In the genomic region with DNA sequence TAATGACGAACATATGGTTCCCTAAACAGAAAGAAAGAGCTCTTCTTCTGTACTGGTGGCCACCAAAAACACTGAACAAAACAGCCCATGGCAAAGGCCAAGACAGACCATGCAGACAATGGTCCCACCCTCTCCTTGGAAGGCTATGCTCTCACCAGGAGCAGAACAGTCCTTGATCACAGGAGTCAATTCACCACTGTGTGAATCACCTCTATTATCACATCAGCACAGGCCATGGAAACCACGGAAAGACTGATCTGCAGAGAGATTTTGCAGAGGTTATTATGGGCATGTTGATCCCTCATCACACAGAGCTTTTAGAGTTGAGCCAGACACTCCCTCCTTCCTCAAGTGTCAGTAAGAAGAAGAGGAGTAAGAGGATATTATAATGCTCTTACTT, we compare ENCODE assay signal across 21 cellular contexts.
"Had no signal": no experiment of that assay in that cellular context is flagged by ENCODE, and none has a peak within 500 bp of the region (broad histone marks: within the 10 kb centered on the region; RNA-seq: fewer than 3 reads in every experiment).

No MANE protein-coding gene starts in this region.

- H3K9me3 Mint-ChIP-seq: activated CD4-positive, alpha-beta T cell treated with anti-CD3 and anti-CD28 coated beads, Interleukin-2, amount 10 ng/mL, durations not matched to agents 7 days and 5 days; activated T-cell treated with anti-CD3 and anti-CD28 coated beads, Interleukin-2, amount 50 U/mL, for 24 hours; nephron progenitor cell had no signal

- H3K27ac Mint-ChIP-seq: activated CD4-positive, alpha-beta T cell treated with anti-CD3 and anti-CD28 coated beads, Interleukin-2, amount 10 ng/mL, durations not matched to agents 7 days and 5 days; activated CD8-positive, alpha-beta T cell treated with anti-CD3 and anti-CD28 coated beads, Interleukin-2, amount 10 ng/mL, durations not matched to agents 7 days and 5 days; activated T-cell treated with anti-CD3 and anti-CD28 coated beads, Interleukin-2, amount 50 U/mL, for 24 hours; effector memory CD8-positive, alpha-beta T cell had no signal

- H3K4me3 Mint-ChIP-seq: activated CD4-positive, alpha-beta T cell treated with anti-CD3 and anti-CD28 coated beads, Interleukin-2, amount 10 ng/mL, durations not matched to agents 7 days and 5 days; activated CD8-positive, alpha-beta T cell treated with anti-CD3 and anti-CD28 coated beads, Interleukin-2, amount 10 ng/mL, durations not matched to agents 7 days and 5 days; activated T-cell treated with anti-CD3 and anti-CD28 coated beads, Interleukin-2, amount 50 U/mL, for 24 hours; effector memory CD8-positive, alpha-beta T cell; nephron progenitor cell had no signal

- H3K27me3 ChIP-seq: tibial nerve, vagina had no signal

- H3K36me3 ChIP-seq: adrenal gland, left ventricle myocardium inferior, spleen, tibial nerve, vagina had no signal

- FAIRE-seq: keratinocyte had no signal

- H3K4me1 Mint-ChIP-seq: activated CD4-positive, alpha-beta T cell treated with anti-CD3 and anti-CD28 coated beads, Interleukin-2, amount 10 ng/mL, durations not matched to agents 7 days and 5 days had no signal

- H3K9me3 ChIP-seq: adrenal gland, left ventricle myocardium inferior, spleen, tibial nerve, vagina had no signal

- ATAC-seq: activated CD4-positive, CD25-positive, alpha-beta regulatory T cell treated with anti-CD3 and anti-CD28 coated beads, Interleukin-2, amount 50 U/mL, for 24 hours; activated CD8-positive, alpha-beta T cell treated with anti-CD3 and anti-CD28 coated beads, Interleukin-2, amount 10 ng/mL, durations not matched to agents 7 days and 5 days; effector memory CD8-positive, alpha-beta T cell had no signal

- H3K4me1 ChIP-seq: adrenal gland, left ventricle myocardium inferior, vagina had no signal

- H3K27ac ChIP-seq: adrenal gland, left ventricle myocardium inferior, spleen, tibial nerve, vagina had no signal

- H3K4me3 ChIP-seq: adrenal gland, left ventricle myocardium inferior, spleen, tibial nerve, vagina had no signal

- H3K27me3 Mint-ChIP-seq: activated T-cell treated with anti-CD3 and anti-CD28 coated beads, Interleukin-2, amount 50 U/mL, for 24 hours had no signal

- DNase-seq: activated CD4-positive, alpha-beta T cell treated with anti-CD3 and anti-CD28 coated beads, Interleukin-2, amount 10 ng/mL, durations not matched to agents 7 days and 5 days; activated CD8-positive, alpha-beta T cell treated with anti-CD3 and anti-CD28 coated beads, Interleukin-2, amount 10 ng/mL, durations not matched to agents 7 days and 5 days; activated effector memory CD4-positive, alpha-beta T cell treated with Interleukin-2 at 50 U/mL for 16 hours; activated naive CD4-positive, alpha-beta T cell treated with anti-CD3 and anti-CD28 coated beads, Interleukin-2, amount 50 U/mL, for 16 hours; activated T-cell treated with anti-CD3 and anti-CD28 coated beads, Interleukin-2, amount 50 U/mL, for 24 hours; adrenal gland; effector memory CD8-positive, alpha-beta T cell; hypothalamus; left ventricle myocardium inferior; nephron progenitor cell; occipital lobe; posterior cingulate gyrus; spleen; stimulated activated CD4-positive, alpha-beta T cell treated with anti-CD3 and anti-CD28 coated beads, Interleukin-4, amount 100 ng/mL, for 4 hours; stimulated activated naive CD4-positive, alpha-beta T cell treated with Interleukin-2 at 50 U/mL for 16 hours; T-helper 1 cell; T1000 had no signal
